ENCODE assay signal across 8 cellular contexts in genomic region chr15:74695597-74696397, GRCh38. TPM values are rescaled to one million over a fixed set of nuclear protein-coding genes. Genes with fewer than 3 reads are reported as not detected.
DNase-seq lines count a peak whose midpoint lies in the region; ATAC-seq and TF ChIP-seq lines count a peak whose summit lies in the region.

A gene with protein sequence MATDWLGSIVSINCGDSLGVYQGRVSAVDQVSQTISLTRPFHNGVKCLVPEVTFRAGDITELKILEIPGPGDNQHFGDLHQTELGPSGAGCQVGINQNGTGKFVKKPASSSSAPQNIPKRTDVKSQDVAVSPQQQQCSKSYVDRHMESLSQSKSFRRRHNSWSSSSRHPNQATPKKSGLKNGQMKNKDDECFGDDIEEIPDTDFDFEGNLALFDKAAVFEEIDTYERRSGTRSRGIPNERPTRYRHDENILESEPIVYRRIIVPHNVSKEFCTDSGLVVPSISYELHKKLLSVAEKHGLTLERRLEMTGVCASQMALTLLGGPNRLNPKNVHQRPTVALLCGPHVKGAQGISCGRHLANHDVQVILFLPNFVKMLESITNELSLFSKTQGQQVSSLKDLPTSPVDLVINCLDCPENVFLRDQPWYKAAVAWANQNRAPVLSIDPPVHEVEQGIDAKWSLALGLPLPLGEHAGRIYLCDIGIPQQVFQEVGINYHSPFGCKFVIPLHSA (minus strand): TSS chr15:74696024. CDS start chr15:74675124, 20,900 bp downstream.

- TF ChIP-seq CTCF in right atrium auricular region (IDR thresholded peaks at IDR 0.05), result peak in 1 of 2 donors; percentile 14
- no peak for TF ChIP-seq CTCF in psoas muscle (IDR thresholded peaks at IDR 0.05)

- H3K27ac ChIP-seq in angular gyrus (ENCODE audit: low read depth, low read length) (peak within 1 kb of the TSS; percentile 82), right atrium auricular region (peak within 1 kb of the TSS; percentile 71 to 88), psoas muscle (peak within 1 kb of the TSS; percentile 87), urinary bladder (ENCODE audit: low read depth) (peak within 1 kb of the TSS; percentile 84)

- WGBS in psoas muscle, 3 donors, result 0 to 1% (median 0%) methylated on average over 46 of the region's 46 CpGs
- under 1% methylated on average over 46 of the region's 46 CpGs for WGBS in urinary bladder

- H3K9me3 ChIP-seq in right atrium auricular region (no peaks in the 10 kb centered on the region), psoas muscle (no peaks in the 10 kb centered on the region)

- peak; percentile 26 for DNase-seq in GF-D8 (lab: John Stamatoyannopoulos, UW)
- peak; percentile 0 for DNase-seq in NCI-H1436 treated with DMSO at 0.1 percent for 48 hours (lab: John Stamatoyannopoulos, UW)
- DNase-seq in T-helper 2 cell, result peak; percentile 70 to 90 (median 78)
- peak; percentile 77 for DNase-seq in right atrium auricular region (ENCODE audit: low spot score)
- DNase-seq in psoas muscle, result peak; percentile 91 to 94

- intact Hi-C loops in psoas muscle (cut with DNase I), result no loop called here

- H3K36me3 ChIP-seq in right atrium auricular region (no peaks in the 10 kb centered on the region), psoas muscle (ENCODE audit: insufficient read depth in 1 of 2, low read depth in 1 of 2) (peaks cover 0 to 3% of the 10 kb centered on the region in 2 donors), urinary bladder (ENCODE audit: insufficient read depth) (no peaks in the 10 kb centered on the region)

- H3K27me3 ChIP-seq in right atrium auricular region (no peaks in the 10 kb centered on the region), psoas muscle (ENCODE audit: insufficient read depth in 3 of 3, low read length in 2 of 3) (no peaks in the 10 kb centered on the region)

- ATAC-seq in HG02588 (IDR thresholded peaks at IDR 0.05; ENCODE audit: unreplicated experiment) (peak; percentile 88), psoas muscle (peak; percentile 95 to 100 (median 98))

- peak within 1 kb of the TSS; percentile 62 to 88 for H3K4me3 ChIP-seq in right atrium auricular region
- peak within 1 kb of the TSS; percentile 98 for H3K4me3 ChIP-seq in psoas muscle
- peak within 1 kb of the TSS; percentile 89 for H3K4me3 ChIP-seq in urinary bladder (ENCODE audit: low read depth, low read length)

- H3K4me1 ChIP-seq in right atrium auricular region, result peaks cover 0 to 22% of the 10 kb centered on the region in 2 donors
- H3K4me1 ChIP-seq in psoas muscle, result peaks cover 8% of the 10 kb centered on the region
- H3K4me1 ChIP-seq in urinary bladder (ENCODE audit: insufficient read depth), result peaks cover 2% of the 10 kb centered on the region

RNA-seq across cellular contexts. Expression of the gene that starts here (rescaled TPM):
- total RNA-seq in right atrium auricular region (1 to 10 TPM; 8.0 to 8.3 TPM), psoas muscle (10 to 100 TPM; 18.3 to 24.1 (median 19.7) TPM), urinary bladder (16.0 TPM)
- polyA plus RNA-seq in psoas muscle (10 to 100 TPM in 2 of 3 donors, 1 to 10 TPM in 1; 7.8 to 19.8 (median 16.0) TPM), urinary bladder (20.8 TPM)

Comparison
In these comparisons a context has a peak if more than half of its experiments do, and no peak if none do; other contexts are left out.
1. Peak in every context shown above with its lines: DNase-seq, ATAC-seq, H3K4me3 ChIP-seq and H3K27ac ChIP-seq.
2. DNase-seq: peak in every context shown above with its lines; median percentile 92 in psoas muscle; 78 in T-helper 2 cell; 77 in right atrium auricular region; 26 in GF-D8; 0 in NCI-H1436 treated with DMSO at 0.1 percent for 48 hours.